Comparison of ENCODE assay signal across 39 cellular contexts in genomic region chr11:98062714-98063113, GRCh38.
"Had no signal": no experiment of that assay in that cellular context is flagged by ENCODE, and none has a peak within 500 bp of the region (broad histone marks: within the 10 kb centered on the region; RNA-seq: fewer than 3 reads in every experiment).

No MANE protein-coding gene starts in this region.

- H3K9me3 ChIP-seq: adrenal gland, ascending aorta, body of pancreas, breast epithelium had no signal

- H3K4me3 ChIP-seq: adrenal gland, ascending aorta, body of pancreas, breast epithelium, cardiac muscle cell had no signal

- H3K4me3 Mint-ChIP-seq: activated naive CD4-positive, alpha-beta T cell treated with anti-CD3 and anti-CD28 coated beads for 36 hours; activated naive CD4-positive, alpha-beta T cell treated with anti-CD3 and anti-CD28 coated beads, Interleukin-2, amount 10 ng/mL, durations not matched to agents 7 days and 5 days; activated naive CD4-positive, alpha-beta T cell treated with anti-CD3 and anti-CD28 coated beads, Interleukin-2, amount 50 U/mL, for 24 hours; activated naive CD8-positive, alpha-beta T cell; activated naive CD8-positive, alpha-beta T cell treated with anti-CD3 and anti-CD28 coated beads, Interleukin-2, amount 10 ng/mL, durations not matched to agents 7 days and 5 days; activated naive CD8-positive, alpha-beta T cell treated with anti-CD3 and anti-CD28 coated beads, Interleukin-2, amount 50 U/mL, for 24 hours; activated T-cell treated with anti-CD3 and anti-CD28 coated beads, Interleukin-2, amount 50 U/mL, for 24 hours; activated T-cell treated with anti-CD3 and anti-CD28 coated beads, Interleukin-2, amount 50 U/mL, for 4 hours; activated T-cell treated with anti-CD3 and anti-CD28 coated beads, Interleukin-2, amount 50 U/mL, for 72 hours; activated T-helper 1 cell treated with anti-CD3 and anti-CD28 coated beads, Interleukin-12 subunit alpha, Interleukin-12 subunit beta, Interleukin-2, Interleukin-4 antibody, amounts not matched to agents 30 ng/mL and 10 ng/mL and 1 ng/mL, durations not matched to agents 14 hours and 24 hours and 36 hours; activated T-helper 17 cell treated with anti-CD3 and anti-CD28 coated beads, Interleukin-2, amount 50 U/mL, for 72 hours; brain; central memory CD8-positive, alpha-beta T cell had no signal

- H3K4me1 Mint-ChIP-seq: activated naive CD4-positive, alpha-beta T cell treated with anti-CD3 and anti-CD28 coated beads, Interleukin-2, amount 10 ng/mL, durations not matched to agents 7 days and 5 days; activated naive CD4-positive, alpha-beta T cell treated with anti-CD3 and anti-CD28 coated beads, Interleukin-2, amount 50 U/mL, for 24 hours; activated naive CD8-positive, alpha-beta T cell treated with anti-CD3 and anti-CD28 coated beads, Interleukin-2, amount 10 ng/mL, durations not matched to agents 7 days and 5 days; activated naive CD8-positive, alpha-beta T cell treated with anti-CD3 and anti-CD28 coated beads, Interleukin-2, amount 50 U/mL, for 24 hours; activated T-helper 17 cell treated with anti-CD3 and anti-CD28 coated beads, Interleukin-2, amount 50 U/mL, for 72 hours; brain; central memory CD8-positive, alpha-beta T cell had no signal

- DNase-seq: activated effector memory CD4-positive, alpha-beta T cell treated with anti-CD3 and anti-CD28 coated beads, Interleukin-2, amount 50 U/mL, for 16 hours; activated effector memory CD4-positive, alpha-beta T cell treated with Interleukin-2 at 50 U/mL for 16 hours; activated gamma-delta T cell; activated gamma-delta T cell treated with Interleukin-2 at 50 U/mL for 16 hours; activated naive CD4-positive, alpha-beta T cell; activated naive CD4-positive, alpha-beta T cell treated with anti-CD3 and anti-CD28 coated beads for 36 hours; activated naive CD4-positive, alpha-beta T cell treated with anti-CD3 and anti-CD28 coated beads, Interleukin-2, amount 10 ng/mL, durations not matched to agents 7 days and 5 days; activated naive CD4-positive, alpha-beta T cell treated with anti-CD3 and anti-CD28 coated beads, Interleukin-2, amount 50 U/mL, for 16 hours; activated naive CD4-positive, alpha-beta T cell treated with Interleukin-2 at 50 U/mL for 16 hours; activated naive CD8-positive, alpha-beta T cell treated with anti-CD3 and anti-CD28 coated beads, Interleukin-2, amount 10 ng/mL, durations not matched to agents 7 days and 5 days; activated naive CD8-positive, alpha-beta T cell treated with anti-CD3 and anti-CD28 coated beads, Interleukin-2, amount 50 U/mL, for 24 hours; activated T-cell treated with anti-CD3 and anti-CD28 coated beads, Interleukin-2, amount 50 U/mL, for 1 hour; activated T-cell treated with anti-CD3 and anti-CD28 coated beads, Interleukin-2, amount 50 U/mL, for 24 hours; activated T-cell treated with anti-CD3 and anti-CD28 coated beads, Interleukin-2, amount 50 U/mL, for 4 hours; activated T-cell treated with anti-CD3 and anti-CD28 coated beads, Interleukin-2, amount 50 U/mL, for 48 hours; activated T-cell treated with anti-CD3 and anti-CD28 coated beads, Interleukin-2, amount 50 U/mL, for 72 hours; adrenal gland; amniotic stem cell; amygdala; anterior cingulate cortex; aorta; body of pancreas; brain microvascular endothelial cell; caudate nucleus; central memory CD4-positive, alpha-beta T cell; cerebellar nuclear complex had no signal

- H3K36me3 ChIP-seq: adrenal gland, ascending aorta, brain microvascular endothelial cell, breast epithelium, cardiac muscle cell had no signal

- H3K36me3 Mint-ChIP-seq: activated naive CD4-positive, alpha-beta T cell treated with anti-CD3 and anti-CD28 coated beads, Interleukin-2, amount 10 ng/mL, durations not matched to agents 7 days and 5 days; activated naive CD4-positive, alpha-beta T cell treated with anti-CD3 and anti-CD28 coated beads, Interleukin-2, amount 50 U/mL, for 24 hours; activated naive CD8-positive, alpha-beta T cell; activated naive CD8-positive, alpha-beta T cell treated with anti-CD3 and anti-CD28 coated beads, Interleukin-2, amount 10 ng/mL, durations not matched to agents 7 days and 5 days; brain had no signal

- H3K27me3 Mint-ChIP-seq: activated naive CD4-positive, alpha-beta T cell treated with anti-CD3 and anti-CD28 coated beads, Interleukin-2, amount 10 ng/mL, durations not matched to agents 7 days and 5 days; activated naive CD4-positive, alpha-beta T cell treated with anti-CD3 and anti-CD28 coated beads, Interleukin-2, amount 50 U/mL, for 24 hours; activated naive CD8-positive, alpha-beta T cell; activated naive CD8-positive, alpha-beta T cell treated with anti-CD3 and anti-CD28 coated beads, Interleukin-2, amount 10 ng/mL, durations not matched to agents 7 days and 5 days; activated naive CD8-positive, alpha-beta T cell treated with anti-CD3 and anti-CD28 coated beads, Interleukin-2, amount 50 U/mL, for 24 hours; activated T-cell treated with anti-CD3 and anti-CD28 coated beads, Interleukin-2, amount 50 U/mL, for 24 hours; activated T-helper 17 cell treated with anti-CD3 and anti-CD28 coated beads, Interleukin-2, amount 50 U/mL, for 72 hours; brain; central memory CD8-positive, alpha-beta T cell had no signal

- ATAC-seq: activated naive CD4-positive, alpha-beta T cell treated with anti-CD3 and anti-CD28 coated beads, Interleukin-2, amount 50 U/mL, for 72 hours; activated naive CD8-positive, alpha-beta T cell treated with anti-CD3 and anti-CD28 coated beads, Interleukin-2, amount 50 U/mL, for 24 hours; activated T-cell treated with anti-CD3 and anti-CD28 coated beads, Interleukin-2, amount 50 U/mL, for 4 hours; activated T-cell treated with anti-CD3 and anti-CD28 coated beads, Interleukin-2, amount 50 U/mL, for 72 hours; activated T-helper 17 cell treated with anti-CD3 and anti-CD28 coated beads, Interleukin-2, amount 50 U/mL, for 72 hours; body of pancreas had no signal

- FAIRE-seq: astrocyte, bronchial epithelial cell had no signal

- H3K9me3 Mint-ChIP-seq: activated naive CD4-positive, alpha-beta T cell treated with anti-CD3 and anti-CD28 coated beads, Interleukin-2, amount 50 U/mL, for 24 hours had no signal

- H3K4me1 ChIP-seq: adrenal gland, ascending aorta, body of pancreas, breast epithelium had no signal

- H3K27me3 ChIP-seq: adrenal gland, ascending aorta, body of pancreas, brain microvascular endothelial cell, breast epithelium, cardiac muscle cell had no signal

- H3K27ac Mint-ChIP-seq: activated naive CD4-positive, alpha-beta T cell treated with anti-CD3 and anti-CD28 coated beads for 36 hours; activated naive CD4-positive, alpha-beta T cell treated with anti-CD3 and anti-CD28 coated beads, Interleukin-2, amount 10 ng/mL, durations not matched to agents 7 days and 5 days; activated naive CD4-positive, alpha-beta T cell treated with anti-CD3 and anti-CD28 coated beads, Interleukin-2, amount 50 U/mL, for 24 hours; activated naive CD4-positive, alpha-beta T cell treated with anti-CD3 and anti-CD28 coated beads, Interleukin-2, amount 50 U/mL, for 72 hours; activated naive CD8-positive, alpha-beta T cell; activated naive CD8-positive, alpha-beta T cell treated with anti-CD3 and anti-CD28 coated beads, Interleukin-2, amount 10 ng/mL, durations not matched to agents 7 days and 5 days; activated naive CD8-positive, alpha-beta T cell treated with anti-CD3 and anti-CD28 coated beads, Interleukin-2, amount 50 U/mL, for 24 hours; activated T-cell treated with anti-CD3 and anti-CD28 coated beads, Interleukin-2, amount 50 U/mL, for 24 hours; activated T-cell treated with anti-CD3 and anti-CD28 coated beads, Interleukin-2, amount 50 U/mL, for 72 hours; activated T-helper 1 cell treated with anti-CD3 and anti-CD28 coated beads, Interleukin-12 subunit alpha, Interleukin-12 subunit beta, Interleukin-2, Interleukin-4 antibody, amounts not matched to agents 30 ng/mL and 10 ng/mL and 1 ng/mL, durations not matched to agents 14 hours and 24 hours and 36 hours; activated T-helper 17 cell treated with anti-CD3 and anti-CD28 coated beads, Interleukin-2, amount 50 U/mL, for 72 hours; activated T-helper 2 cell treated with anti-CD3 and anti-CD28 coated beads, Interferon-gamma antibody, Interleukin-2, Interleukin-4, amounts not matched to agents 10 μg/mL and 5 μg/mL and 100 μg/mL, durations not matched to agents 14 hours and 24 hours and 36 hours; brain had no signal

- H3K27ac ChIP-seq: adrenal gland, ascending aorta, body of pancreas, brain microvascular endothelial cell, breast epithelium, cardiac muscle cell had no signal
